ENCODE assay signal across 33 cellular contexts in the genomic region with DNA sequence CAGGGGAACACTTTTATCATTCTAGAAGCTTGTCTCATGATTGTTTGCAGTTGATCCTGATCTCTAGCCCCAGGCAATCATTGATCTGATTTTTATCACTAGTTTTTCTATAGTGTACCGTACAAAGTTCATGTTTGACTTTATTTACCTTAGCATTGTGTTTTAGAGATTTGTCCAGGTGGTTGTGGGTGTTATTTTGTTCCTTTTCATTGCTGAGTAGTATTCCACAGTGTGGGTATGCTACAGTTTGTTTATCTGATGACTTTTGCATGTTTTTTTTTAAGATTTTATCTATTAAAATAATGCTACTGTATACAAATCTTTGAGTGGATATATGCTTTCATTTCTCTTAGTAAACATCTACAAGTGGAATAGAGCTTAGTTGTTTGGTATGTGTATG. TPM values are rescaled to one million over a fixed set of nuclear protein-coding genes. Genes with fewer than 3 reads are reported as not detected.
"Had no signal": no experiment of that assay in that cellular context is flagged by ENCODE, and none has a peak within 500 bp of the region (broad histone marks: within the 10 kb centered on the region; RNA-seq: fewer than 3 reads in every experiment).

No MANE protein-coding gene starts in this region.

- ATAC-seq: activated naive CD4-positive, alpha-beta T cell treated with anti-CD3 and anti-CD28 coated beads, Interleukin-2, amount 50 U/mL, for 72 hours; activated naive CD8-positive, alpha-beta T cell treated with anti-CD3 and anti-CD28 coated beads, Interleukin-2, amount 50 U/mL, for 24 hours; activated T-cell treated with anti-CD3 and anti-CD28 coated beads, Interleukin-2, amount 50 U/mL, for 4 hours; activated T-cell treated with anti-CD3 and anti-CD28 coated beads, Interleukin-2, amount 50 U/mL, for 72 hours; activated T-helper 17 cell treated with anti-CD3 and anti-CD28 coated beads, Interleukin-2, amount 50 U/mL, for 72 hours; body of pancreas had no signal

- H3K4me1 ChIP-seq: adrenal gland, ascending aorta, body of pancreas, breast epithelium had no signal

- H3K27me3 ChIP-seq: adrenal gland, ascending aorta, body of pancreas, brain microvascular endothelial cell, breast epithelium, cardiac muscle cell had no signal

- H3K36me3 ChIP-seq: breast epithelium, cardiac muscle cell had no signal

- H3K9me3 ChIP-seq: adrenal gland, ascending aorta, body of pancreas, breast epithelium had no signal

- H3K27ac ChIP-seq: adrenal gland, ascending aorta, body of pancreas, brain microvascular endothelial cell, breast epithelium, cardiac muscle cell had no signal

- H3K4me3 ChIP-seq: adrenal gland, ascending aorta, body of pancreas, breast epithelium, cardiac muscle cell had no signal

- FAIRE-seq: astrocyte, bronchial epithelial cell had no signal

- DNase-seq: activated effector memory CD4-positive, alpha-beta T cell treated with anti-CD3 and anti-CD28 coated beads, Interleukin-2, amount 50 U/mL, for 16 hours; activated effector memory CD4-positive, alpha-beta T cell treated with Interleukin-2 at 50 U/mL for 16 hours; activated gamma-delta T cell; activated gamma-delta T cell treated with Interleukin-2 at 50 U/mL for 16 hours; activated naive CD4-positive, alpha-beta T cell; activated naive CD4-positive, alpha-beta T cell treated with anti-CD3 and anti-CD28 coated beads for 36 hours; activated naive CD4-positive, alpha-beta T cell treated with anti-CD3 and anti-CD28 coated beads, Interleukin-2, amount 10 ng/mL, durations not matched to agents 7 days and 5 days; activated naive CD4-positive, alpha-beta T cell treated with anti-CD3 and anti-CD28 coated beads, Interleukin-2, amount 50 U/mL, for 16 hours; activated naive CD4-positive, alpha-beta T cell treated with Interleukin-2 at 50 U/mL for 16 hours; activated naive CD8-positive, alpha-beta T cell treated with anti-CD3 and anti-CD28 coated beads for 36 hours; activated naive CD8-positive, alpha-beta T cell treated with anti-CD3 and anti-CD28 coated beads, Interleukin-2, amount 10 ng/mL, durations not matched to agents 7 days and 5 days; activated naive CD8-positive, alpha-beta T cell treated with anti-CD3 and anti-CD28 coated beads, Interleukin-2, amount 50 U/mL, for 24 hours; activated T-cell treated with anti-CD3 and anti-CD28 coated beads, Interleukin-2, amount 50 U/mL, for 24 hours; activated T-cell treated with anti-CD3 and anti-CD28 coated beads, Interleukin-2, amount 50 U/mL, for 4 hours; activated T-cell treated with anti-CD3 and anti-CD28 coated beads, Interleukin-2, amount 50 U/mL, for 48 hours; activated T-cell treated with anti-CD3 and anti-CD28 coated beads, Interleukin-2, amount 50 U/mL, for 72 hours; adrenal gland; amniotic stem cell; amygdala; anterior cingulate cortex; aorta; body of pancreas; brain microvascular endothelial cell; caudate nucleus; central memory CD4-positive, alpha-beta T cell; cerebellar nuclear complex had no signal

RNA-seq across cellular contexts. Expression of gene NIM1K, which starts 45.1 kb away (rescaled TPM):
- total RNA-seq: ascending aorta, bronchial epithelial cell had no signal
